ENCODE assay signal across 10 cellular contexts in genomic region chr19:2923510-2923909, GRCh38. TPM values are rescaled to one million over a fixed set of nuclear protein-coding genes. Genes with fewer than 3 reads are reported as not detected.
DNase-seq lines count a peak whose midpoint lies in the region; ATAC-seq and TF ChIP-seq lines count a peak whose summit lies in the region.
"Had no signal": no experiment of that assay in that cellular context is flagged by ENCODE, and none has a peak within 500 bp of the region (broad histone marks: within the 10 kb centered on the region; RNA-seq: fewer than 3 reads in every experiment).

No MANE protein-coding gene starts in this region.

- H3K27me3 Mint-ChIP-seq in type B pancreatic cell = no peaks in the 10 kb centered on the region
- H3K27me3 Mint-ChIP-seq: activated CD8-positive, alpha-beta memory T cell treated with anti-CD3 and anti-CD28 coated beads, Interleukin-2, amount 10 ng/mL, durations not matched to agents 7 days and 5 days; dendritic cell treated with granulocyte-macrophage colony-stimulating factor and Interleukin-4, amounts not matched to agents 40 ng/mL and 50 ng/mL, for 4 days; stimulated activated memory B cell treated with anti-CD40 and anti-IgM and Interleukin-4, amounts not matched to agents 10 μg/mL and 1 μg/mL and 100 μg/mL, for 72 hours had no signal

- no peak overlapping the region for H3K27ac Mint-ChIP-seq in type B pancreatic cell
- H3K27ac Mint-ChIP-seq: activated CD8-positive, alpha-beta memory T cell treated with anti-CD3 and anti-CD28 coated beads, Interleukin-2, amount 10 ng/mL, durations not matched to agents 7 days and 5 days; dendritic cell treated with granulocyte-macrophage colony-stimulating factor and Interleukin-4, amounts not matched to agents 40 ng/mL and 50 ng/mL, for 4 days; stimulated activated memory B cell treated with anti-CD40 and anti-IgM and Interleukin-4, amounts not matched to agents 10 μg/mL and 1 μg/mL and 100 μg/mL, for 72 hours had no signal

- H3K36me3 Mint-ChIP-seq in type B pancreatic cell = peaks cover 12% of the 10 kb centered on the region

- no peak overlapping the region for H3K4me3 ChIP-seq in epithelial cell of esophagus (ENCODE audit: low read length)

- no peaks in the 10 kb centered on the region for H3K9me3 Mint-ChIP-seq in type B pancreatic cell
- H3K9me3 Mint-ChIP-seq: stimulated activated memory B cell treated with anti-CD40 and anti-IgM and Interleukin-4, amounts not matched to agents 10 μg/mL and 1 μg/mL and 100 μg/mL, for 72 hours had no signal

- peaks cover 12% of the 10 kb centered on the region for H3K4me1 Mint-ChIP-seq in type B pancreatic cell (ENCODE audit: unreplicated experiment)
- H3K4me1 Mint-ChIP-seq: activated CD8-positive, alpha-beta memory T cell treated with anti-CD3 and anti-CD28 coated beads, Interleukin-2, amount 10 ng/mL, durations not matched to agents 7 days and 5 days; stimulated activated memory B cell treated with anti-CD40 and anti-IgM and Interleukin-4, amounts not matched to agents 10 μg/mL and 1 μg/mL and 100 μg/mL, for 72 hours had no signal

- DNase-seq in AG08395 (ENCODE audit: low spot score) (peak; percentile 78), NCI-H1092 treated with DMSO at 0.1 percent for 48 hours (lab: John Stamatoyannopoulos, UW) (peak; percentile 65), epithelial cell of esophagus (ENCODE audit: low read depth) (peak; percentile 71), type B pancreatic cell (ENCODE audit: extremely low spot score, unreplicated experiment) (no peak)
- DNase-seq: activated CD8-positive, alpha-beta memory T cell treated with anti-CD3 and anti-CD28 coated beads, Interleukin-2, amount 10 ng/mL, durations not matched to agents 7 days and 5 days; Karpas-422 had no signal

- H3K4me3 Mint-ChIP-seq in type B pancreatic cell = no peak overlapping the region
- H3K4me3 Mint-ChIP-seq: activated CD8-positive, alpha-beta memory T cell treated with anti-CD3 and anti-CD28 coated beads, Interleukin-2, amount 10 ng/mL, durations not matched to agents 7 days and 5 days; dendritic cell treated with granulocyte-macrophage colony-stimulating factor and Interleukin-4, amounts not matched to agents 40 ng/mL and 50 ng/mL, for 4 days; stimulated activated memory B cell treated with anti-CD40 and anti-IgM and Interleukin-4, amounts not matched to agents 10 μg/mL and 1 μg/mL and 100 μg/mL, for 72 hours had no signal

- TF ChIP-seq CTCF in epithelial cell of esophagus (IDR thresholded peaks at IDR 0.05; ENCODE audit: insufficient read depth, low read depth, low read length, missing control alignments) (no peak), type B pancreatic cell (conservative IDR thresholded peaks at IDR 0.05) (no peak)

- no peak for ATAC-seq in GM21381 (IDR thresholded peaks at IDR 0.05; ENCODE audit: unreplicated experiment)
- no peak for ATAC-seq in GM21390 (IDR thresholded peaks at IDR 0.05; ENCODE audit: unreplicated experiment)
- ATAC-seq: activated CD8-positive, alpha-beta memory T cell treated with anti-CD3 and anti-CD28 coated beads, Interleukin-2, amount 10 ng/mL, durations not matched to agents 7 days and 5 days; stimulated activated memory B cell treated with anti-CD40 and anti-IgM and Interleukin-4, amounts not matched to agents 10 μg/mL and 1 μg/mL and 100 μg/mL, for 72 hours had no signal

RNA-seq across cellular contexts. Expression of gene ZNF77, which starts 21.3 kb away (rescaled TPM):
- 4.0 and 5.8 TPM in 2 replicates for total RNA-seq in type B pancreatic cell (ENCODE audit: low replicate concordance)

RNA-seq across cellular contexts. Expression of gene ZNF57, which starts 22.8 kb away (rescaled TPM):
- 5.9 and 7.5 TPM in 2 replicates for total RNA-seq in type B pancreatic cell (ENCODE audit: low replicate concordance)

RNA-seq across cellular contexts. Expression of gene TLE6, which starts 53.9 kb away (rescaled TPM):
- total RNA-seq in type B pancreatic cell (ENCODE audit: low replicate concordance) = 3.8 TPM in 2 replicates

RNA-seq across cellular contexts. Expression of gene ZNF556, which starts 56.4 kb away (rescaled TPM):
- not detected in 2 replicates for total RNA-seq in type B pancreatic cell (ENCODE audit: low replicate concordance)
- total RNA-seq: activated CD8-positive, alpha-beta memory T cell treated with anti-CD3 and anti-CD28 coated beads, Interleukin-2, amount 10 ng/mL, durations not matched to agents 7 days and 5 days had no signal
